Comparison of ENCODE assay signal across 1 cellular context in genomic region chr9:37151802-37152201, GRCh38.
TF ChIP-seq lines count a peak whose summit lies in the region.

No MANE protein-coding gene starts in this region.

TF ChIP-seq in WTC11, 78 proteins besides CTCF, POLR2A, EP300 and RAD21 (continued from another document):
- no peak for TF ChIP-seq NR3C1 (CRISPR knock-in tag; conservative IDR thresholded peaks at IDR 0.05; ENCODE audit: low read depth)
- TF ChIP-seq ETV6 (CRISPR knock-in tag; IDR thresholded peaks at IDR 0.05): no peak
- TF ChIP-seq ZSCAN18 (CRISPR knock-in tag; IDR thresholded peaks at IDR 0.05): no peak
- no peak for TF ChIP-seq E2F1 (CRISPR knock-in tag; IDR thresholded peaks at IDR 0.05)
- no peak for TF ChIP-seq NFE2L1 (CRISPR knock-in tag; IDR thresholded peaks at IDR 0.05)
- TF ChIP-seq ZNF416 (CRISPR knock-in tag; IDR thresholded peaks at IDR 0.05): no peak
